In genomic region chr4:108180513-108180912, GRCh38 we compare ENCODE assay signal across 29 cellular contexts.
"Had no signal": no experiment of that assay in that cellular context is flagged by ENCODE, and none has a peak within 500 bp of the region (broad histone marks: within the 10 kb centered on the region; RNA-seq: fewer than 3 reads in every experiment).

No MANE protein-coding gene starts in this region.

- H3K27ac Mint-ChIP-seq: activated CD4-positive, alpha-beta memory T cell treated with anti-CD3 and anti-CD28 coated beads for 36 hours; activated T-helper 17 cell treated with anti-CD3 and anti-CD28 coated beads, Interleukin-2, amount 50 U/mL, for 72 hours; T-helper 1 cell treated with Interleukin-12 subunit alpha and Interleukin-12 subunit beta and Interleukin-4 antibody, amounts not matched to agents 30 μg/mL and 1 μg/mL, for 36 hours; T-helper 2 cell treated with Interferon-gamma antibody and Interleukin-4, amounts not matched to agents 5 μg/mL and 100 μg/mL, for 36 hours had no signal

- ATAC-seq: activated naive CD4-positive, alpha-beta T cell treated with anti-CD3 and anti-CD28 coated beads, Interleukin-2, amount 50 U/mL, for 72 hours; activated T-cell treated with anti-CD3 and anti-CD28 coated beads, Interleukin-2, amount 50 U/mL, for 72 hours; activated T-helper 17 cell treated with anti-CD3 and anti-CD28 coated beads, Interleukin-2, amount 50 U/mL, for 72 hours; Panc1 had no signal

- DNase-seq: activated CD4-positive, alpha-beta memory T cell treated with anti-CD3 and anti-CD28 coated beads for 36 hours; activated CD4-positive, alpha-beta T cell treated with anti-CD3 and anti-CD28 coated beads, Interleukin-2, amount 50 U/mL, for 1 hour; activated effector memory CD4-positive, alpha-beta T cell treated with anti-CD3 and anti-CD28 coated beads, Interleukin-2, amount 50 U/mL, for 16 hours; activated naive CD4-positive, alpha-beta T cell; activated T-cell treated with anti-CD3 and anti-CD28 coated beads, Interleukin-2, amount 50 U/mL, for 1 hour; activated T-cell treated with anti-CD3 and anti-CD28 coated beads, Interleukin-2, amount 50 U/mL, for 72 hours; amniotic stem cell; aorta; brain microvascular endothelial cell; central memory CD4-positive, alpha-beta T cell; Karpas-422; NCI-H1105; NCI-H1417 treated with DMSO at 0.1 percent for 48 hours; NCI-H187 treated with DMSO at 0.1 percent for 48 hours; NCI-H2081; NCI-H2171 treated with DMSO at 0.1 percent for 48 hours; NCI-H2227 treated with DMSO at 0.1 percent for 48 hours; NCI-H446; NCI-H510A treated with DMSO at 0.1 percent for 48 hours; NCI-H69; NCI-H82; SHP77; SJCRH30 had no signal

- H3K36me3 ChIP-seq: brain microvascular endothelial cell, SJCRH30 had no signal

- H3K4me1 ChIP-seq: SJCRH30 had no signal

- H3K27ac ChIP-seq: brain microvascular endothelial cell, SJCRH30, SK-N-MC had no signal

- H3K27me3 Mint-ChIP-seq: activated CD4-positive, alpha-beta memory T cell treated with anti-CD3 and anti-CD28 coated beads for 36 hours; activated T-helper 17 cell treated with anti-CD3 and anti-CD28 coated beads, Interleukin-2, amount 50 U/mL, for 72 hours had no signal

- H3K27me3 ChIP-seq: brain microvascular endothelial cell, SJCRH30 had no signal

- H3K4me3 ChIP-seq: SJCRH30, SK-N-MC had no signal

- H3K9me3 ChIP-seq: SJCRH30 had no signal

- H3K9me3 Mint-ChIP-seq: activated CD4-positive, alpha-beta memory T cell treated with anti-CD3 and anti-CD28 coated beads for 36 hours; activated naive CD4-positive, alpha-beta T cell treated with anti-CD3 and anti-CD28 coated beads, Interleukin-2, amount 50 U/mL, for 72 hours; activated T-cell treated with anti-CD3 and anti-CD28 coated beads, Interleukin-2, amount 50 U/mL, for 72 hours; activated T-helper 17 cell treated with anti-CD3 and anti-CD28 coated beads, Interleukin-2, amount 50 U/mL, for 72 hours; T-helper 1 cell treated with Interleukin-12 subunit alpha and Interleukin-12 subunit beta and Interleukin-4 antibody, amounts not matched to agents 30 μg/mL and 1 μg/mL, for 36 hours; T-helper 2 cell treated with Interferon-gamma antibody and Interleukin-4, amounts not matched to agents 5 μg/mL and 100 μg/mL, for 36 hours had no signal

- H3K4me1 Mint-ChIP-seq: activated T-helper 17 cell treated with anti-CD3 and anti-CD28 coated beads, Interleukin-2, amount 50 U/mL, for 72 hours had no signal

- H3K4me3 Mint-ChIP-seq: activated CD4-positive, alpha-beta memory T cell treated with anti-CD3 and anti-CD28 coated beads for 36 hours; activated T-cell treated with anti-CD3 and anti-CD28 coated beads, Interleukin-2, amount 50 U/mL, for 72 hours; activated T-helper 17 cell treated with anti-CD3 and anti-CD28 coated beads, Interleukin-2, amount 50 U/mL, for 72 hours; T-helper 1 cell treated with Interleukin-12 subunit alpha and Interleukin-12 subunit beta and Interleukin-4 antibody, amounts not matched to agents 30 μg/mL and 1 μg/mL, for 36 hours; T-helper 2 cell treated with Interferon-gamma antibody and Interleukin-4, amounts not matched to agents 5 μg/mL and 100 μg/mL, for 36 hours had no signal
